12 cellular contexts compared by ENCODE assay signal in the genomic region with DNA sequence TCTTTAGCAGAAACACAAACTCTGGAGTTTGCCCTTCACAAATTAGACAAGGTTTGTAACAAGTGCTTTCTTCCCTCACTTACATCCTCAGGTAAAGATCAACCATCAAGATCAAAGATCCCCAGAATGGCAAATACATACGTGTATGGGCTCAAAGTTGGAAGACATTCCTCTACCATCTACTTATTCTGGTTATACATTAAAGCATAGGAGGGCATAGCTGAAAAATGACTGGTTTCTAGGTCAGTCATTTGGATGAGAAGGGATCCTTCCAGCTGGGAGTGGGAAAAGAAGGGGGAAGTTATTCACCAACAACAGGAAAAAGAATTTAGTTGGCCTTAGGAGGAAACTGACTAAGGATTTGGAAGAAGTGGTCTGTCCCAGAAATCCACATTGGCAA. TPM values are rescaled to one million over a fixed set of nuclear protein-coding genes. Genes with fewer than 3 reads are reported as not detected.
DNase-seq lines count a peak whose midpoint lies in the region; ATAC-seq, FAIRE-seq and TF ChIP-seq lines count a peak whose summit lies in the region.
"Had no signal": no experiment of that assay in that cellular context is flagged by ENCODE, and none has a peak within 500 bp of the region (broad histone marks: within the 10 kb centered on the region; RNA-seq: fewer than 3 reads in every experiment).

No MANE protein-coding gene starts in this region.

- peak overlapping the region; percentile 15 for H3K4me3 ChIP-seq in endocrine pancreas (ENCODE audit: control insufficient read depth, insufficient read depth, low read length)
- H3K4me3 ChIP-seq in mesodermal cell (ENCODE audit: extremely low read depth, insufficient read depth, low read length, poor library complexity, severe bottlenecking): peak overlapping the region; percentile 72
- peak overlapping the region in 1 of 2 donors; percentile 77 for H3K4me3 ChIP-seq in testis

- FAIRE-seq in RCC 7860 (lab: Jason Lieb, UNC): peak; percentile 75
- FAIRE-seq: GM12892, pancreas had no signal

- no CpG with 5 or more reads among the region's 1 CpG for WGBS in mesodermal cell (ENCODE audit: insufficient coverage in 2 of 2), 2 experiments
- WGBS in testis, 2 donors: 30 to 38% methylated on average over 1 of the region's 1 CpG

- intact Hi-C loops in testis (cut with DNase I; ENCODE audit: low total_unique reads): no loop called here

- TF ChIP-seq CTCF in testis (IDR thresholded peaks at IDR 0.05) (no peak), foreskin keratinocyte (conservative IDR thresholded peaks at IDR 0.05) (no peak)

- H3K9ac ChIP-seq in endocrine pancreas (ENCODE audit: control insufficient read depth, insufficient read depth, low read length): no peak overlapping the region

- no peaks in the 10 kb centered on the region for H3K36me3 ChIP-seq in endocrine pancreas (ENCODE audit: control insufficient read depth, insufficient read depth, low read length)
- peaks cover 16% of the 10 kb centered on the region for H3K36me3 ChIP-seq in mesodermal cell (ENCODE audit: control insufficient read depth, insufficient read depth, low read length)
- H3K36me3 ChIP-seq in testis (ENCODE audit: low read depth, missing control alignments): no peaks in the 10 kb centered on the region
- H3K36me3 ChIP-seq: pancreas had no signal

- no peaks in the 10 kb centered on the region for H3K4me1 ChIP-seq in endocrine pancreas (ENCODE audit: control insufficient read depth, insufficient read depth, low read length)
- peaks cover 43% of the 10 kb centered on the region for H3K4me1 ChIP-seq in mesodermal cell (ENCODE audit: control insufficient read depth, insufficient read depth, low read length, poor library complexity, severe bottlenecking)
- H3K4me1 ChIP-seq in testis: peaks cover 35% of the 10 kb centered on the region
- H3K4me1 ChIP-seq in foreskin keratinocyte: peaks cover 24% of the 10 kb centered on the region

- H3K27ac ChIP-seq in mesodermal cell (ENCODE audit: low read depth, low read length, severe bottlenecking) (no peak overlapping the region), testis (peak overlapping the region; percentile 15 to 82), foreskin keratinocyte (no peak overlapping the region)

- no peak for TF ChIP-seq POLR2A in testis (IDR thresholded peaks at IDR 0.05)

- peak; percentile 37 for DNase-seq in RCC 7860 (ENCODE audit: low spot score)
- DNase-seq in testis: no peak
- no peak for DNase-seq in DMS114 treated with DMSO at 0.1 percent for 48 hours (lab: John Stamatoyannopoulos, UW; ENCODE audit: unreplicated experiment)
- no peak for DNase-seq in foreskin keratinocyte
- DNase-seq: NCI-H1694 treated with DMSO at 0.1 percent for 48 hours, pancreas, T1000 had no signal

- H3K27me3 ChIP-seq in endocrine pancreas (ENCODE audit: control insufficient read depth, insufficient read depth, low read length): peaks cover 7% of the 10 kb centered on the region
- H3K27me3 ChIP-seq in testis: no peaks in the 10 kb centered on the region
- H3K27me3 ChIP-seq in foreskin keratinocyte: no peaks in the 10 kb centered on the region

- H3K9me3 ChIP-seq in endocrine pancreas (ENCODE audit: control insufficient read depth, low read length): no peaks in the 10 kb centered on the region
- H3K9me3 ChIP-seq in mesodermal cell (ENCODE audit: control insufficient read depth, low read length): no peaks in the 10 kb centered on the region
- H3K9me3 ChIP-seq in testis: no peaks in the 10 kb centered on the region
- H3K9me3 ChIP-seq: pancreas had no signal

- ATAC-seq in HG02938 (IDR thresholded peaks at IDR 0.05; ENCODE audit: unreplicated experiment): no peak
- no peak for ATAC-seq in HG03565 (IDR thresholded peaks at IDR 0.05; ENCODE audit: unreplicated experiment)
- ATAC-seq in foreskin keratinocyte: no peak
- ATAC-seq: pancreas had no signal

RNA-seq across cellular contexts. Expression of a gene that starts 1.9 kb away (rescaled TPM):
- 52.2 TPM for polyA plus RNA-seq in mesodermal cell (2013, experiment 1 of 2)
- 53.2 TPM for polyA plus RNA-seq in mesodermal cell (2013, experiment 2 of 2)
- total RNA-seq in testis (10 to 100 TPM; 12.9 to 56.2 TPM), foreskin keratinocyte (6.2 and 6.5 TPM in 2 replicates)
- polyA plus RNA-seq in testis (ENCODE audit: insufficient read depth, low read depth, low replicate concordance) (29.7 TPM), foreskin keratinocyte (2.7 and 3.3 TPM in 2 replicates)

RNA-seq across cellular contexts. Expression of a gene that starts 58.6 kb away (rescaled TPM):
- polyA plus RNA-seq in mesodermal cell (2013, experiment 1 of 2): not detected
- polyA plus RNA-seq in mesodermal cell (2013, experiment 2 of 2): not detected
- under 1 TPM; 0.16 to 0.74 TPM for total RNA-seq in testis
- 0.95 TPM for polyA plus RNA-seq in testis (ENCODE audit: insufficient read depth, low read depth, low replicate concordance)
- total RNA-seq in foreskin keratinocyte: not detected in 2 replicates
- polyA plus RNA-seq in foreskin keratinocyte: not detected in 2 replicates
- polyA plus RNA-seq: pancreas had no signal

Comparison
In these comparisons a context has a peak if more than half of its experiments do, and no peak if none do; other contexts are left out.
1. H3K27ac ChIP-seq: peak in testis (2 of 2); none in mesodermal cell (single experiment) and foreskin keratinocyte (single experiment).